ENCODE assay signal across 24 cellular contexts in the genomic region with DNA sequence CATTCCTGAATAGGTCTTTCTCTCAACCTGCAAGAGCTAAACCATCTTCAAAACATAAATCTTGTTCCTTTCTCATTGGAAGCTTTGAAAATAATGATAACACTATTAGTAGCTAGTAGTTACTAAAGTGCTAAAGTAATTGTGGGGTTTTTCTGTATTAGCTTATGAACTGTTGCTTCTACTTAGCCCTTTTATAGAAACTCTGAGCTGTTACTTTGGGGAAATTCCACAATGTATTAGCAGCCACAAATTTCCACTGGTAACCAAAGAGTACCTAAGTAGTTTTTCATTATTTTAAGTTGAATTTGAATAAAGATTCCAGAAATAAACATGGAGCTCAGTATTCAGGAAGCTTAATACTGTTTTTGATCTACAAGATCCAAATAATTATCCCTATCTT. TPM values are rescaled to one million over a fixed set of nuclear protein-coding genes. Genes with fewer than 3 reads are reported as not detected.
DNase-seq lines count a peak whose midpoint lies in the region; ATAC-seq, FAIRE-seq and TF ChIP-seq lines count a peak whose summit lies in the region.
"Had no signal": no experiment of that assay in that cellular context is flagged by ENCODE, and none has a peak within 500 bp of the region (broad histone marks: within the 10 kb centered on the region; RNA-seq: fewer than 3 reads in every experiment).

No MANE protein-coding gene starts in this region.

- H3K4me3 ChIP-seq in Panc1 (ENCODE audit: low read depth in 2 of 2, low read length in 2 of 2) (no peak overlapping the region), brain microvascular endothelial cell (ENCODE audit: low read depth, low read length) (no peak overlapping the region)
- H3K4me3 ChIP-seq: Peyer's patch had no signal

- FAIRE-seq in GM12892 (lab: Jason Lieb, UNC) = peak; percentile 63
- FAIRE-seq: HepG2 had no signal

- in situ Hi-C loops in Panc1 (cut with HindIII; ENCODE audit: low pct_unique_long_range_greater_than_20kb, low sequenced_read_pairs) = no loop called here
- in situ Hi-C loops in brain microvascular endothelial cell (cut with HindIII; ENCODE audit: low pct_ligation_motif_present, low sequenced_read_pairs) = no loop called here

- no peaks in the 10 kb centered on the region for H3K9me3 ChIP-seq in Panc1 (ENCODE audit: control insufficient read depth, insufficient read depth, low read depth, low read length)
- H3K9me3 ChIP-seq: BE2C, Peyer's patch had no signal

- TF ChIP-seq POLR2A in GM12892 (IDR thresholded peaks at IDR 0.05; ENCODE audit: low read depth, low read length) = no peak

- POLR2A ChIA-PET in activated CD8-positive, alpha-beta T cell treated with anti-CD3 and anti-CD28 coated beads for 36 hours (lab: Charles Lee) = interaction anchor here (0.9 to 2.7 kb wide), 3 partner anchors 9 to 18 kb away, joined by 3 to 15 read pairs (median 6); partner anchors contain the start of genes SOCS4 and WDHD1
- POLR2A ChIA-PET in activated CD8-positive, alpha-beta T cell treated with anti-CD3 and anti-CD28 coated beads, Interleukin-2, amount 10 ng/mL, durations not matched to agents 7 days and 5 days (lab: Charles Lee) = interaction anchor here (0.6 to 4.9 kb wide), 2 partner anchors 18 to 147 kb away, joined by 6 to 27 read pairs; partner anchors contain the start of genes DLGAP5, SOCS4 and WDHD1
- POLR2A ChIA-PET in Panc1 (lab: Charles Lee) = no interaction called here

- no peaks in the 10 kb centered on the region for H3K9me3 Mint-ChIP-seq in activated CD8-positive, alpha-beta T cell treated with anti-CD3 and anti-CD28 coated beads for 36 hours
- no peaks in the 10 kb centered on the region for H3K9me3 Mint-ChIP-seq in activated CD8-positive, alpha-beta T cell treated with anti-CD3 and anti-CD28 coated beads, Interleukin-2, amount 10 ng/mL, durations not matched to agents 7 days and 5 days (ENCODE audit: insufficient read depth)
- no peaks in the 10 kb centered on the region for H3K9me3 Mint-ChIP-seq in stimulated activated effector memory CD8-positive, alpha-beta T cell treated with anti-CD3 and anti-CD28 coated beads, Interleukin-12 subunit alpha, Interleukin-12 subunit beta, amount 100 ng/mL, for 72 hours
- H3K9me3 Mint-ChIP-seq: CD14-positive monocyte had no signal

- no peaks in the 10 kb centered on the region for H3K27me3 Mint-ChIP-seq in activated CD8-positive, alpha-beta T cell treated with anti-CD3 and anti-CD28 coated beads for 36 hours
- H3K27me3 Mint-ChIP-seq in activated CD8-positive, alpha-beta T cell treated with anti-CD3 and anti-CD28 coated beads, Interleukin-2, amount 10 ng/mL, durations not matched to agents 7 days and 5 days (ENCODE audit: low read depth) = no peaks in the 10 kb centered on the region

- CTCF ChIA-PET in activated CD8-positive, alpha-beta T cell treated with anti-CD3 and anti-CD28 coated beads for 36 hours (lab: Charles Lee) = interaction anchor here (1.1 to 1.6 kb wide), 4 partner anchors 15 to 215 kb away, joined by 3 to 6 read pairs (median 4); partner anchors contain the start of gene GCH1
- CTCF ChIA-PET in activated CD8-positive, alpha-beta T cell treated with anti-CD3 and anti-CD28 coated beads, Interleukin-2, amount 10 ng/mL, durations not matched to agents 7 days and 5 days (lab: Charles Lee) = interaction anchor here (0.8 to 1.5 kb wide), 4 partner anchors 14 to 478 kb away, joined by 3 to 4 read pairs (median 3); partner anchors contain the start of genes LGALS3 and SAMD4A
- CTCF ChIA-PET in Panc1 (lab: Charles Lee) = interaction anchor here (0.6 kb wide), 1 partner anchor 255 kb away, joined by 4 read pairs; no protein-coding TSS in a partner anchor

- ATAC-seq in activated CD8-positive, alpha-beta T cell treated with anti-CD3 and anti-CD28 coated beads for 36 hours = no peak
- no peak for ATAC-seq in activated CD8-positive, alpha-beta T cell treated with anti-CD3 and anti-CD28 coated beads, Interleukin-2, amount 10 ng/mL, durations not matched to agents 7 days and 5 days
- no peak for ATAC-seq in Panc1
- no peak for ATAC-seq in stimulated activated effector memory CD8-positive, alpha-beta T cell treated with anti-CD3 and anti-CD28 coated beads, Interleukin-12 subunit alpha, Interleukin-12 subunit beta, amount 100 ng/mL, for 72 hours
- ATAC-seq: HCT116, HepG2 had no signal

- peak overlapping the region; percentile 46 for H3K27ac Mint-ChIP-seq in activated CD8-positive, alpha-beta T cell treated with anti-CD3 and anti-CD28 coated beads for 36 hours
- H3K27ac Mint-ChIP-seq in activated CD8-positive, alpha-beta T cell treated with anti-CD3 and anti-CD28 coated beads, Interleukin-2, amount 10 ng/mL, durations not matched to agents 7 days and 5 days = no peak overlapping the region
- H3K27ac Mint-ChIP-seq in stimulated activated effector memory CD8-positive, alpha-beta T cell treated with anti-CD3 and anti-CD28 coated beads, Interleukin-12 subunit alpha, Interleukin-12 subunit beta, amount 100 ng/mL, for 72 hours = peak overlapping the region; percentile 40
- H3K27ac Mint-ChIP-seq: CD14-positive monocyte had no signal

- no peak overlapping the region for H3K4me3 Mint-ChIP-seq in activated CD8-positive, alpha-beta T cell treated with anti-CD3 and anti-CD28 coated beads for 36 hours
- no peak overlapping the region for H3K4me3 Mint-ChIP-seq in activated CD8-positive, alpha-beta T cell treated with anti-CD3 and anti-CD28 coated beads, Interleukin-2, amount 10 ng/mL, durations not matched to agents 7 days and 5 days
- no peak overlapping the region for H3K4me3 Mint-ChIP-seq in stimulated activated effector memory CD8-positive, alpha-beta T cell treated with anti-CD3 and anti-CD28 coated beads, Interleukin-12 subunit alpha, Interleukin-12 subunit beta, amount 100 ng/mL, for 72 hours
- H3K4me3 Mint-ChIP-seq: CD14-positive monocyte had no signal

- H3K36me3 ChIP-seq in Panc1 (ENCODE audit: control insufficient read depth, insufficient read depth, low read length) (peaks cover 15% of the 10 kb centered on the region), brain microvascular endothelial cell (replicated peaks) (peaks cover 9% of the 10 kb centered on the region)

- DNase-seq in activated CD8-positive, alpha-beta T cell treated with anti-CD3 and anti-CD28 coated beads for 36 hours = no peak
- no peak for DNase-seq in activated CD8-positive, alpha-beta T cell treated with anti-CD3 and anti-CD28 coated beads, Interleukin-2, amount 10 ng/mL, durations not matched to agents 7 days and 5 days
- DNase-seq in GM12892 (ENCODE audit: insufficient read length) (no peak), Panc1 (ENCODE audit: low read depth, low spot score) (no peak), brain microvascular endothelial cell (no peak)
- DNase-seq in stimulated activated effector memory CD8-positive, alpha-beta T cell treated with anti-CD3 and anti-CD28 coated beads, Interleukin-12 subunit alpha, Interleukin-12 subunit beta, amount 100 ng/mL, for 72 hours (ENCODE audit: low spot score in 2 of 2) = no peak
- no peak for DNase-seq in NK-92 treated with Interleukin-12 subunit alpha and Interleukin-12 subunit beta, amount 100 ng/mL, for 24 hours (lab: John Stamatoyannopoulos, UW)
- DNase-seq: 8988T, ACHN, BE2C, Calu3, DMS153, DND-41, Kasumi-1, MV-4-11, NCI-H1105, NCI-H2029, NCI-H2227 treated with DMSO at 0.1 percent for 48 hours, NCI-H69, Peyer's patch, SHP77 treated with DMSO at 0.1 percent for 48 hours had no signal

- TF ChIP-seq CTCF in activated CD8-positive, alpha-beta T cell treated with anti-CD3 and anti-CD28 coated beads for 36 hours (IDR thresholded peaks at IDR 0.05) = no peak
- TF ChIP-seq CTCF in Panc1 (IDR thresholded peaks at IDR 0.05) (no peak), brain microvascular endothelial cell (IDR thresholded peaks at IDR 0.05; ENCODE audit: low read depth, low read length, missing control alignments) (no peak)

- H3K27me3 ChIP-seq in Panc1 (ENCODE audit: control insufficient read depth, insufficient read depth, low read length) = no peaks in the 10 kb centered on the region
- H3K27me3 ChIP-seq in brain microvascular endothelial cell (replicated peaks) = no peaks in the 10 kb centered on the region
- H3K27me3 ChIP-seq: BE2C, Peyer's patch had no signal

- peaks cover 2% of the 10 kb centered on the region; the same call in 1 of the 2 replicates for H3K4me1 ChIP-seq in Panc1 (ENCODE audit: control insufficient read depth, insufficient read depth, low read length)
- H3K4me1 ChIP-seq: BE2C, Peyer's patch had no signal

- H3K27ac ChIP-seq in Panc1 (ENCODE audit: low read length) (no peak overlapping the region), brain microvascular endothelial cell (no peak overlapping the region)
- H3K27ac ChIP-seq: Peyer's patch had no signal

- BruUV-seq in Panc1 (replicated peaks; lab: Mats Ljungman, UMichigan) = TSS peak; percentile 4

- intact Hi-C loops in activated CD8-positive, alpha-beta T cell treated with anti-CD3 and anti-CD28 coated beads for 36 hours (cut with micrococcal nuclease) = no loop called here
- intact Hi-C loops in Panc1 (cut with micrococcal nuclease; ENCODE audit: unreplicated experiment) = no loop called here

- peaks cover 15% of the 10 kb centered on the region for H3K36me3 Mint-ChIP-seq in activated CD8-positive, alpha-beta T cell treated with anti-CD3 and anti-CD28 coated beads for 36 hours (ENCODE audit: low read depth)
- peaks cover 23% of the 10 kb centered on the region for H3K36me3 Mint-ChIP-seq in activated CD8-positive, alpha-beta T cell treated with anti-CD3 and anti-CD28 coated beads, Interleukin-2, amount 10 ng/mL, durations not matched to agents 7 days and 5 days (ENCODE audit: low read depth)
- H3K36me3 Mint-ChIP-seq in stimulated activated effector memory CD8-positive, alpha-beta T cell treated with anti-CD3 and anti-CD28 coated beads, Interleukin-12 subunit alpha, Interleukin-12 subunit beta, amount 100 ng/mL, for 72 hours = peaks cover 44% of the 10 kb centered on the region

- H3K4me1 Mint-ChIP-seq in activated CD8-positive, alpha-beta T cell treated with anti-CD3 and anti-CD28 coated beads for 36 hours (ENCODE audit: low read depth) = peaks cover 10% of the 10 kb centered on the region
- peaks cover 3% of the 10 kb centered on the region for H3K4me1 Mint-ChIP-seq in activated CD8-positive, alpha-beta T cell treated with anti-CD3 and anti-CD28 coated beads, Interleukin-2, amount 10 ng/mL, durations not matched to agents 7 days and 5 days (ENCODE audit: low read depth)
- H3K4me1 Mint-ChIP-seq in stimulated activated effector memory CD8-positive, alpha-beta T cell treated with anti-CD3 and anti-CD28 coated beads, Interleukin-12 subunit alpha, Interleukin-12 subunit beta, amount 100 ng/mL, for 72 hours = no peaks in the 10 kb centered on the region
- H3K4me1 Mint-ChIP-seq: CD14-positive monocyte had no signal

RNA-seq across cellular contexts. Expression of gene MAPK1IP1L, which starts 6.4 kb away (rescaled TPM):
- 100 to 1,000 TPM in 1 of 2 experiments, 10 to 100 TPM in 1; 89.3 to 105 TPM for total RNA-seq in activated CD8-positive, alpha-beta T cell treated with anti-CD3 and anti-CD28 coated beads for 36 hours
- 100 to 1,000 TPM; 105 to 106 TPM for total RNA-seq in activated CD8-positive, alpha-beta T cell treated with anti-CD3 and anti-CD28 coated beads, Interleukin-2, amount 10 ng/mL, durations not matched to agents 7 days and 5 days
- 54.4 TPM for polyA plus RNA-seq in GM12892 (2012; ENCODE audit: missing spikeins)
- 79.4 TPM for total RNA-seq in Panc1 (2021; ENCODE audit: unreplicated experiment)
- 72.0 TPM for polyA plus RNA-seq in Panc1 (2012; ENCODE audit: insufficient read length)

RNA-seq across cellular contexts. Expression of gene SOCS4, which starts 18.1 kb away (rescaled TPM):
- total RNA-seq in activated CD8-positive, alpha-beta T cell treated with anti-CD3 and anti-CD28 coated beads for 36 hours = 10 to 100 TPM; 19.8 to 20.8 TPM
- 10 to 100 TPM; 26.7 to 36.5 TPM for total RNA-seq in activated CD8-positive, alpha-beta T cell treated with anti-CD3 and anti-CD28 coated beads, Interleukin-2, amount 10 ng/mL, durations not matched to agents 7 days and 5 days
- polyA plus RNA-seq in GM12892 (2012; ENCODE audit: missing spikeins) = 12.3 TPM
- total RNA-seq in Panc1 (2021; ENCODE audit: unreplicated experiment) = 19.9 TPM
- 11.6 TPM for polyA plus RNA-seq in Panc1 (2012; ENCODE audit: insufficient read length)

RNA-seq across cellular contexts. Expression of gene WDHD1, which starts 18.2 kb away (rescaled TPM):
- 10 to 100 TPM; 59.8 to 68.4 TPM for total RNA-seq in activated CD8-positive, alpha-beta T cell treated with anti-CD3 and anti-CD28 coated beads for 36 hours
- total RNA-seq in activated CD8-positive, alpha-beta T cell treated with anti-CD3 and anti-CD28 coated beads, Interleukin-2, amount 10 ng/mL, durations not matched to agents 7 days and 5 days = 10 to 100 TPM; 45.9 to 46.6 TPM
- 21.5 TPM for polyA plus RNA-seq in GM12892 (2012; ENCODE audit: missing spikeins)
- 21.7 TPM for total RNA-seq in Panc1 (2021; ENCODE audit: unreplicated experiment)
- 4.9 TPM for polyA plus RNA-seq in Panc1 (2012; ENCODE audit: insufficient read length)
